ENCODE assay signal across 8 cellular contexts in genomic region chr12:117190210-117190781, GRCh38. TPM values are rescaled to one million over a fixed set of nuclear protein-coding genes. Genes with fewer than 3 reads are reported as not detected.
DNase-seq lines count a peak whose midpoint lies in the region; ATAC-seq and TF ChIP-seq lines count a peak whose summit lies in the region.

Gene FBXO21 (minus strand): TSS chr12:117190470. CDS start chr12:117190456, 14 bp downstream.

- H3K4me3 Mint-ChIP-seq in HFFc6, result peak within 1 kb of the TSS; percentile 89

- CTCF ChIA-PET in SK-N-SH (lab: Yijun Ruan, JAX), result interaction anchor here (0.7 kb wide), 1 partner anchor 19 kb away, joined by 3 read pairs; no protein-coding TSS in a partner anchor

- H2AFZ ChIP-seq in SK-N-SH (ENCODE audit: low read depth) (peak within 1 kb of the TSS; percentile 92), osteoblast (ENCODE audit: low read length) (peak within 1 kb of the TSS; percentile 95)

- H3K27ac ChIP-seq in SK-N-SH (ENCODE audit: low read depth in 2 of 2, low read length in 1 of 2) (peak within 1 kb of the TSS in 1 of 2 experiments; percentile 61; a peak in 1 of 4 replicates), osteoblast (ENCODE audit: low read depth, low read length) (peak within 1 kb of the TSS; percentile 68), testis (peak within 1 kb of the TSS; percentile 96 to 97)

- POLR2A ChIA-PET in SK-N-SH (lab: Yijun Ruan, JAX), result no interaction called here

- intact Hi-C loops in testis (cut with DNase I; ENCODE audit: low total_unique reads), result no loop called here

- H3K9me3 ChIP-seq in SK-N-SH (no peaks in the 10 kb centered on the region), osteoblast (ENCODE audit: low read depth, low read length) (no peaks in the 10 kb centered on the region), testis (no peaks in the 10 kb centered on the region)

- H3K4me2 ChIP-seq in SK-N-SH (peak within 1 kb of the TSS; percentile 74), osteoblast (ENCODE audit: insufficient read depth, low read length) (peak within 1 kb of the TSS; percentile 84)

- peaks cover 4% of the 10 kb centered on the region for H3F3A ChIP-seq in SK-N-SH (replicated peaks; ENCODE audit: insufficient read depth)

- peaks cover 34% of the 10 kb centered on the region for H3K79me2 ChIP-seq in SK-N-SH (ENCODE audit: insufficient read depth)
- H3K79me2 ChIP-seq in osteoblast (ENCODE audit: insufficient read depth, low read length), result peaks cover 21% of the 10 kb centered on the region

- no peak for TF ChIP-seq EP300 in SK-N-SH (IDR thresholded peaks at IDR 0.05; ENCODE audit: borderline replicate concordance in 1 of 2, low read depth in 1 of 2, low read length in 1 of 2)

- 0% methylated on average over 17 of the region's 59 CpGs for WGBS in SK-N-SH (ENCODE audit: low lambda C conversion rate)
- WGBS in testis, 2 donors, result 1 to 2% methylated on average over 13 to 59 of the region's 59 CpGs

- DNase-seq in GM06990 (ENCODE audit: extremely low read depth, insufficient read length), result peak; percentile 91
- peak; percentile 67 for DNase-seq in HFFc6
- DNase-seq in NB4 (ENCODE audit: low read depth), result peak; percentile 91
- DNase-seq in SK-N-SH, result peak; percentile 99
- peak; percentile 92 to 97 for DNase-seq in activated naive CD4-positive, alpha-beta T cell treated with anti-CD3 and anti-CD28 coated beads, Interleukin-2, amount 50 U/mL, for 72 hours (ENCODE audit: low spot score in 2 of 2)
- DNase-seq in glomerular visceral epithelial cell (ENCODE audit: extremely low spot score), result peak; percentile 86
- peak; percentile 99 for DNase-seq in osteoblast (ENCODE audit: insufficient read length, low spot score, missing footprints)
- DNase-seq in testis, result peak; percentile 95

- H3K36me3 ChIP-seq in GM06990 (ENCODE audit: control insufficient read depth, insufficient read depth, low read length) (no peaks in the 10 kb centered on the region; the same call in none of the 2 replicates), SK-N-SH (replicated peaks in 1 of 2; ENCODE audit: control insufficient read depth in 1 of 2, insufficient read depth in 2 of 2, low read length in 1 of 2) (peaks cover 8 to 12% of the 10 kb centered on the region in 2 experiments), osteoblast (ENCODE audit: insufficient read depth, low read length) (peaks cover 15% of the 10 kb centered on the region), testis (ENCODE audit: low read depth, missing control alignments) (no peaks in the 10 kb centered on the region)

- H3K4me3 ChIP-seq in GM06990 (replicated peaks; ENCODE audit: low read depth, low read length) (peak within 1 kb of the TSS; percentile 95), NB4 (ENCODE audit: low read depth, low read length) (peak within 1 kb of the TSS; percentile 77), SK-N-SH (ENCODE audit: low read depth in 2 of 2, low read length in 1 of 2) (peak within 1 kb of the TSS; percentile 70 to 78), osteoblast (ENCODE audit: insufficient read depth, low read length) (peak within 1 kb of the TSS; percentile 83), testis (peak within 1 kb of the TSS; percentile 88 to 95)

- peaks cover 4% of the 10 kb centered on the region for H3K27me3 Mint-ChIP-seq in HFFc6 (ENCODE audit: insufficient read depth)

- H4K20me1 ChIP-seq in SK-N-SH (ENCODE audit: insufficient read depth) (no peaks in the 10 kb centered on the region), osteoblast (ENCODE audit: insufficient read depth, low read length) (no peaks in the 10 kb centered on the region)

- no peak for TF ChIP-seq CTCF in GM06990 (IDR thresholded peaks at IDR 0.05; ENCODE audit: insufficient read depth, low read length, poor library complexity, severe bottlenecking)
- no peak for TF ChIP-seq CTCF in HFFc6 (IDR thresholded peaks at IDR 0.05)
- no peak for TF ChIP-seq CTCF in NB4 (IDR thresholded peaks at IDR 0.05; ENCODE audit: low read depth, low read length)
- TF ChIP-seq CTCF in SK-N-SH (IDR thresholded peaks at IDR 0.05), result no peak
- TF ChIP-seq CTCF in osteoblast (IDR thresholded peaks at IDR 0.05; ENCODE audit: extremely low read depth, low read depth, low read length), result no peak
- TF ChIP-seq CTCF in testis (IDR thresholded peaks at IDR 0.05), result no peak

- H3K4me1 ChIP-seq in SK-N-SH (ENCODE audit: control insufficient read depth in 1 of 2, insufficient read depth in 2 of 2, low read depth in 1 of 2, low read length in 1 of 2) (peaks cover 4 to 10% of the 10 kb centered on the region in 2 experiments; a peak in 3 of 4 replicates), osteoblast (ENCODE audit: insufficient read depth, low read length) (peaks cover 8% of the 10 kb centered on the region), testis (peaks cover 3% of the 10 kb centered on the region)

- H3K27ac Mint-ChIP-seq in HFFc6, result peak within 1 kb of the TSS; percentile 69
- H3K27ac Mint-ChIP-seq in activated naive CD4-positive, alpha-beta T cell treated with anti-CD3 and anti-CD28 coated beads, Interleukin-2, amount 50 U/mL, for 72 hours, result peak within 1 kb of the TSS; percentile 69 to 89

- H3K27me3 ChIP-seq in GM06990 (replicated peaks; ENCODE audit: control insufficient read depth, insufficient read depth, low read length), result no peaks in the 10 kb centered on the region
- H3K27me3 ChIP-seq in SK-N-SH (ENCODE audit: insufficient read depth), result no peaks in the 10 kb centered on the region
- H3K27me3 ChIP-seq in osteoblast (ENCODE audit: insufficient read depth, low read length), result peaks cover 11% of the 10 kb centered on the region
- no peaks in the 10 kb centered on the region for H3K27me3 ChIP-seq in testis

- H3K36me3 Mint-ChIP-seq in HFFc6 (ENCODE audit: low read depth), result peaks cover 5% of the 10 kb centered on the region
- H3K36me3 Mint-ChIP-seq in activated naive CD4-positive, alpha-beta T cell treated with anti-CD3 and anti-CD28 coated beads, Interleukin-2, amount 50 U/mL, for 72 hours, result peaks cover 9 to 26% of the 10 kb centered on the region in 2 donors

- no peaks in the 10 kb centered on the region for H3K9me2 ChIP-seq in SK-N-SH

- TF ChIP-seq RAD21 in SK-N-SH (IDR thresholded peaks at IDR 0.05; ENCODE audit: low read length), result no peak

- H3K4me1 Mint-ChIP-seq in HFFc6 (ENCODE audit: low read depth), result peaks cover 21% of the 10 kb centered on the region

- peak; percentile 97 to 98 for ATAC-seq in activated naive CD4-positive, alpha-beta T cell treated with anti-CD3 and anti-CD28 coated beads, Interleukin-2, amount 50 U/mL, for 72 hours

- TF ChIP-seq POLR2A in NB4 (IDR thresholded peaks at IDR 0.05; ENCODE audit: extremely low read depth, insufficient read length) (peak; percentile 86), testis (IDR thresholded peaks at IDR 0.05) (peak; percentile 84)

- peak within 1 kb of the TSS; percentile 69 for H3K9ac ChIP-seq in SK-N-SH

- H3K9me3 Mint-ChIP-seq in HFFc6, result no peaks in the 10 kb centered on the region
- peaks cover 0 to 7% of the 10 kb centered on the region in 2 donors for H3K9me3 Mint-ChIP-seq in activated naive CD4-positive, alpha-beta T cell treated with anti-CD3 and anti-CD28 coated beads, Interleukin-2, amount 50 U/mL, for 72 hours

TF ChIP-seq in SK-N-SH, 30 proteins besides CTCF, POLR2A, EP300 and RAD21 (continues in another document):
- TF ChIP-seq FOXJ3 (CRISPR knock-in tag; IDR thresholded peaks at IDR 0.05) (no peak), RCOR1 (IDR thresholded peaks at IDR 0.05; ENCODE audit: low read length) (no peak), MXI1 (IDR thresholded peaks at IDR 0.05; ENCODE audit: low read depth, low read length) (peak; percentile 78), NRF1 (IDR thresholded peaks at IDR 0.05; ENCODE audit: low read depth, low read length) (peak; percentile 71), POLR2AphosphoS5 (IDR thresholded peaks at IDR 0.05; ENCODE audit: low read depth, low read length) (peak; percentile 86), REST (IDR thresholded peaks at IDR 0.05; ENCODE audit: low read depth, low read length) (peak; percentile 56; the same call in 1 of the 2 replicates), TCF12 (IDR thresholded peaks at IDR 0.05) (no peak), TAF1 (IDR thresholded peaks at IDR 0.05; ENCODE audit: borderline replicate concordance, low read depth, low read length) (peak; percentile 99), MAX (IDR thresholded peaks at IDR 0.05; ENCODE audit: low read depth) (peak; percentile 27; the same call in 1 of the 2 replicates)

RNA-seq across cellular contexts. Expression of gene FBXO21, which starts in this region (rescaled TPM):
- total RNA-seq in HFFc6 (2021; fragmentation: NEBNext Ultra II Directional; extraction: Animal tissue kit (Norgen Biotek cat#: 25700)), result 10 to 100 TPM; 26.2 to 35.3 (median 32.3) TPM
- 44.2 and 51.1 TPM in 2 replicates for polyA plus RNA-seq in SK-N-SH (2012; rRNA removed)
- polyA plus RNA-seq in SK-N-SH (2012; cell fraction: cytosol; rRNA removed), result 16.7 and 39.1 TPM in 2 replicates
- polyA plus RNA-seq in SK-N-SH (2012; cell fraction: nucleus; rRNA removed), result 31.9 and 44.2 TPM in 2 replicates
- 10 to 100 TPM; 26.0 to 28.3 TPM for total RNA-seq in activated naive CD4-positive, alpha-beta T cell treated with anti-CD3 and anti-CD28 coated beads, Interleukin-2, amount 50 U/mL, for 72 hours
- total RNA-seq in osteoblast, result 72.8 and 81.1 TPM in 2 replicates
- 100 to 1,000 TPM; 290 to 519 TPM for total RNA-seq in testis
- 101 TPM for polyA plus RNA-seq in testis (ENCODE audit: insufficient read depth, low read depth, low replicate concordance)
